In genomic region chr2:20592106-20593071, GRCh38 we compare ENCODE assay signal across 1 cellular context.
TF ChIP-seq lines count a peak whose summit lies in the region.

No MANE protein-coding gene starts in this region.

TF ChIP-seq in HepG2, 621 proteins besides CTCF, POLR2A, EP300 and RAD21 (continued from another document and continues in another):
- TF ChIP-seq ZNF484 (CRISPR knock-in tag; IDR thresholded peaks at IDR 0.05; ENCODE audit: borderline replicate concordance, low read depth) (no peak), ZNF496 (CRISPR knock-in tag; IDR thresholded peaks at IDR 0.05; ENCODE audit: insufficient replicate concordance) (no peak), ERF (CRISPR knock-in tag; IDR thresholded peaks at IDR 0.05) (peak; percentile 19; the same call in 1 of the 2 replicates), ZNF205 (CRISPR knock-in tag; IDR thresholded peaks at IDR 0.05) (no peak; the same call in 1 of the 2 replicates), TAF15 (IDR thresholded peaks at IDR 0.05; ENCODE audit: low read depth, low read length, poor library complexity, severe bottlenecking) (no peak), ZNF382 (CRISPR knock-in tag; IDR thresholded peaks at IDR 0.05; ENCODE audit: borderline replicate concordance) (no peak), PPARG (CRISPR knock-in tag; conservative IDR thresholded peaks at IDR 0.05) (0 out of 2 replicates have a peak, but pooled peaks have one; percentile 11), ZBTB1 (CRISPR knock-in tag; IDR thresholded peaks at IDR 0.05; ENCODE audit: borderline replicate concordance) (no peak), RCOR2 (CRISPR knock-in tag; IDR thresholded peaks at IDR 0.05) (no peak), NR1H2 (CRISPR knock-in tag; IDR thresholded peaks at IDR 0.05; ENCODE audit: borderline replicate concordance, low read depth) (no peak), JUNB (CRISPR knock-in tag; IDR thresholded peaks at IDR 0.05; ENCODE audit: borderline replicate concordance) (no peak), SRSF1 (optimal IDR thresholded peaks at IDR 0.05; ENCODE audit: low read depth, low read length) (peak; percentile 34), ZXDC (CRISPR knock-in tag; IDR thresholded peaks at IDR 0.05) (no peak; the same call in 1 of the 2 replicates), ZSCAN9 (CRISPR knock-in tag; IDR thresholded peaks at IDR 0.05; ENCODE audit: borderline replicate concordance) (0 out of 2 replicates have a peak, but pooled peaks have one; percentile 49), TOPORS (CRISPR knock-in tag; IDR thresholded peaks at IDR 0.05) (no peak), ISX (CRISPR knock-in tag; conservative IDR thresholded peaks at IDR 0.05) (no peak), IRX3 (CRISPR knock-in tag; IDR thresholded peaks at IDR 0.05; ENCODE audit: borderline replicate concordance, low read depth) (no peak), BCLAF1 (IDR thresholded peaks at IDR 0.05) (no peak), ZMYM3 (CRISPR knock-in tag; IDR thresholded peaks at IDR 0.05) (no peak), RBM22 (optimal IDR thresholded peaks at IDR 0.05; ENCODE audit: low read length) (peak; percentile 84), TBL1XR1 (IDR thresholded peaks at IDR 0.05; ENCODE audit: borderline replicate concordance, low read length, partially characterized antibody) (no peak)
- TF ChIP-seq, protein P1, sequence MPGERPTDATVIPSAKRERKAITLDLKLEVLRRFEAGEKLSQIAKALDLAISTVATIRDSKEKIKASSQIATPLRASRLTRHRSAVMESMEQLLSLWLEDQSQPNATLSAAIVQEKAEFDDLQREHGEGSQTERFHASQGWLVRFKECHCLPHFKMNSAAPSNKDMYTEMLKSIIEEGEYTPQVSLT (CRISPR knock-in tag; IDR thresholded peaks at IDR 0.05; ENCODE audit: borderline replicate concordance, low read depth): no peak
- TF ChIP-seq, protein P2, sequence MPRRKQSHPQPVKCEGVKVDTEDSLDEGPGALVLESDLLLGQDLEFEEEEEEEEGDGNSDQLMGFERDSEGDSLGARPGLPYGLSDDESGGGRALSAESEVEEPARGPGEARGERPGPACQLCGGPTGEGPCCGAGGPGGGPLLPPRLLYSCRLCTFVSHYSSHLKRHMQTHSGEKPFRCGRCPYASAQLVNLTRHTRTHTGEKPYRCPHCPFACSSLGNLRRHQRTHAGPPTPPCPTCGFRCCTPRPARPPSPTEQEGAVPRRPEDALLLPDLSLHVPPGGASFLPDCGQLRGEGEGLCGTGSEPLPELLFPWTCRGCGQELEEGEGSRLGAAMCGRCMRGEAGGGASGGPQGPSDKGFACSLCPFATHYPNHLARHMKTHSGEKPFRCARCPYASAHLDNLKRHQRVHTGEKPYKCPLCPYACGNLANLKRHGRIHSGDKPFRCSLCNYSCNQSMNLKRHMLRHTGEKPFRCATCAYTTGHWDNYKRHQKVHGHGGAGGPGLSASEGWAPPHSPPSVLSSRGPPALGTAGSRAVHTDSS (CRISPR knock-in tag; conservative IDR thresholded peaks at IDR 0.05): no peak
- TF ChIP-seq, protein P3, sequence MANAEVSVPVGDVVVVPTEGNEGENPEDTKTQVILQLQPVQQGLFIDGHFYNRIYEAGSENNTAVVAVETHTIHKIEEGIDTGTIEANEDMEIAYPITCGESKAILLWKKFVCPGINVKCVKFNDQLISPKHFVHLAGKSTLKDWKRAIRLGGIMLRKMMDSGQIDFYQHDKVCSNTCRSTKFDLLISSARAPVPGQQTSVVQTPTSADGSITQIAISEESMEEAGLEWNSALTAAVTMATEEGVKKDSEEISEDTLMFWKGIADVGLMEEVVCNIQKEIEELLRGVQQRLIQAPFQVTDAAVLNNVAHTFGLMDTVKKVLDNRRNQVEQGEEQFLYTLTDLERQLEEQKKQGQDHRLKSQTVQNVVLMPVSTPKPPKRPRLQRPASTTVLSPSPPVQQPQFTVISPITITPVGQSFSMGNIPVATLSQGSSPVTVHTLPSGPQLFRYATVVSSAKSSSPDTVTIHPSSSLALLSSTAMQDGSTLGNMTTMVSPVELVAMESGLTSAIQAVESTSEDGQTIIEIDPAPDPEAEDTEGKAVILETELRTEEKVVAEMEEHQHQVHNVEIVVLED (CRISPR knock-in tag; IDR thresholded peaks at IDR 0.05; ENCODE audit: borderline replicate concordance): no peak
- TF ChIP-seq, protein P4, sequence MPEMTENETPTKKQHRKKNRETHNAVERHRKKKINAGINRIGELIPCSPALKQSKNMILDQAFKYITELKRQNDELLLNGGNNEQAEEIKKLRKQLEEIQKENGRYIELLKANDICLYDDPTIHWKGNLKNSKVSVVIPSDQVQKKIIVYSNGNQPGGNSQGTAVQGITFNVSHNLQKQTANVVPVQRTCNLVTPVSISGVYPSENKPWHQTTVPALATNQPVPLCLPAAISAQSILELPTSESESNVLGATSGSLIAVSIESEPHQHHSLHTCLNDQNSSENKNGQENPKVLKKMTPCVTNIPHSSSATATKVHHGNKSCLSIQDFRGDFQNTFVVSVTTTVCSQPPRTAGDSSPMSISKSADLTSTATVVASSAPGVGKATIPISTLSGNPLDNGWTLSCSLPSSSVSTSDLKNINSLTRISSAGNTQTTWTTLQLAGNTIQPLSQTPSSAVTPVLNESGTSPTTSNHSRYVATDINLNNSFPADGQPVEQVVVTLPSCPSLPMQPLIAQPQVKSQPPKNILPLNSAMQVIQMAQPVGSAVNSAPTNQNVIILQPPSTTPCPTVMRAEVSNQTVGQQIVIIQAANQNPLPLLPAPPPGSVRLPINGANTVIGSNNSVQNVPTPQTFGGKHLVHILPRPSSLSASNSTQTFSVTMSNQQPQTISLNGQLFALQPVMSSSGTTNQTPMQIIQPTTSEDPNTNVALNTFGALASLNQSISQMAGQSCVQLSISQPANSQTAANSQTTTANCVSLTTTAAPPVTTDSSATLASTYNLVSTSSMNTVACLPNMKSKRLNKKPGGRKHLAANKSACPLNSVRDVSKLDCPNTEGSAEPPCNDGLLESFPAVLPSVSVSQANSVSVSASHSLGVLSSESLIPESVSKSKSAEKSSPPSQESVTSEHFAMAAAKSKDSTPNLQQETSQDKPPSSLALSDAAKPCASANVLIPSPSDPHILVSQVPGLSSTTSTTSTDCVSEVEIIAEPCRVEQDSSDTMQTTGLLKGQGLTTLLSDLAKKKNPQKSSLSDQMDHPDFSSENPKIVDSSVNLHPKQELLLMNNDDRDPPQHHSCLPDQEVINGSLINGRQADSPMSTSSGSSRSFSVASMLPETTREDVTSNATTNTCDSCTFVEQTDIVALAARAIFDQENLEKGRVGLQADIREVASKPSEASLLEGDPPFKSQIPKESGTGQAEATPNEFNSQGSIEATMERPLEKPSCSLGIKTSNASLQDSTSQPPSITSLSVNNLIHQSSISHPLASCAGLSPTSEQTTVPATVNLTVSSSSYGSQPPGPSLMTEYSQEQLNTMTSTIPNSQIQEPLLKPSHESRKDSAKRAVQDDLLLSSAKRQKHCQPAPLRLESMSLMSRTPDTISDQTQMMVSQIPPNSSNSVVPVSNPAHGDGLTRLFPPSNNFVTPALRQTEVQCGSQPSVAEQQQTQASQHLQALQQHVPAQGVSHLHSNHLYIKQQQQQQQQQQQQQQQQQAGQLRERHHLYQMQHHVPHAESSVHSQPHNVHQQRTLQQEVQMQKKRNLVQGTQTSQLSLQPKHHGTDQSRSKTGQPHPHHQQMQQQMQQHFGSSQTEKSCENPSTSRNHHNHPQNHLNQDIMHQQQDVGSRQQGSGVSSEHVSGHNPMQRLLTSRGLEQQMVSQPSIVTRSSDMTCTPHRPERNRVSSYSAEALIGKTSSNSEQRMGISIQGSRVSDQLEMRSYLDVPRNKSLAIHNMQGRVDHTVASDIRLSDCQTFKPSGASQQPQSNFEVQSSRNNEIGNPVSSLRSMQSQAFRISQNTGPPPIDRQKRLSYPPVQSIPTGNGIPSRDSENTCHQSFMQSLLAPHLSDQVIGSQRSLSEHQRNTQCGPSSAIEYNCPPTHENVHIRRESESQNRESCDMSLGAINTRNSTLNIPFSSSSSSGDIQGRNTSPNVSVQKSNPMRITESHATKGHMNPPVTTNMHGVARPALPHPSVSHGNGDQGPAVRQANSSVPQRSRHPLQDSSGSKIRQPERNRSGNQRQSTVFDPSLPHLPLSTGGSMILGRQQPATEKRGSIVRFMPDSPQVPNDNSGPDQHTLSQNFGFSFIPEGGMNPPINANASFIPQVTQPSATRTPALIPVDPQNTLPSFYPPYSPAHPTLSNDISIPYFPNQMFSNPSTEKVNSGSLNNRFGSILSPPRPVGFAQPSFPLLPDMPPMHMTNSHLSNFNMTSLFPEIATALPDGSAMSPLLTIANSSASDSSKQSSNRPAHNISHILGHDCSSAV (CRISPR knock-in tag; IDR thresholded peaks at IDR 0.05; ENCODE audit: borderline replicate concordance): no peak
- TF ChIP-seq, protein P5, sequence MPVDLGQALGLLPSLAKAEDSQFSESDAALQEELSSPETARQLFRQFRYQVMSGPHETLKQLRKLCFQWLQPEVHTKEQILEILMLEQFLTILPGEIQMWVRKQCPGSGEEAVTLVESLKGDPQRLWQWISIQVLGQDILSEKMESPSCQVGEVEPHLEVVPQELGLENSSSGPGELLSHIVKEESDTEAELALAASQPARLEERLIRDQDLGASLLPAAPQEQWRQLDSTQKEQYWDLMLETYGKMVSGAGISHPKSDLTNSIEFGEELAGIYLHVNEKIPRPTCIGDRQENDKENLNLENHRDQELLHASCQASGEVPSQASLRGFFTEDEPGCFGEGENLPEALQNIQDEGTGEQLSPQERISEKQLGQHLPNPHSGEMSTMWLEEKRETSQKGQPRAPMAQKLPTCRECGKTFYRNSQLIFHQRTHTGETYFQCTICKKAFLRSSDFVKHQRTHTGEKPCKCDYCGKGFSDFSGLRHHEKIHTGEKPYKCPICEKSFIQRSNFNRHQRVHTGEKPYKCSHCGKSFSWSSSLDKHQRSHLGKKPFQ (CRISPR knock-in tag; IDR thresholded peaks at IDR 0.05; ENCODE audit: insufficient replicate concordance): no peak
- TF ChIP-seq, protein P6, sequence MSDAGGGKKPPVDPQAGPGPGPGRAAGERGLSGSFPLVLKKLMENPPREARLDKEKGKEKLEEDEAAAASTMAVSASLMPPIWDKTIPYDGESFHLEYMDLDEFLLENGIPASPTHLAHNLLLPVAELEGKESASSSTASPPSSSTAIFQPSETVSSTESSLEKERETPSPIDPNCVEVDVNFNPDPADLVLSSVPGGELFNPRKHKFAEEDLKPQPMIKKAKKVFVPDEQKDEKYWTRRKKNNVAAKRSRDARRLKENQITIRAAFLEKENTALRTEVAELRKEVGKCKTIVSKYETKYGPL (CRISPR knock-in tag; IDR thresholded peaks at IDR 0.05): no peak
- TF ChIP-seq, protein P7, sequence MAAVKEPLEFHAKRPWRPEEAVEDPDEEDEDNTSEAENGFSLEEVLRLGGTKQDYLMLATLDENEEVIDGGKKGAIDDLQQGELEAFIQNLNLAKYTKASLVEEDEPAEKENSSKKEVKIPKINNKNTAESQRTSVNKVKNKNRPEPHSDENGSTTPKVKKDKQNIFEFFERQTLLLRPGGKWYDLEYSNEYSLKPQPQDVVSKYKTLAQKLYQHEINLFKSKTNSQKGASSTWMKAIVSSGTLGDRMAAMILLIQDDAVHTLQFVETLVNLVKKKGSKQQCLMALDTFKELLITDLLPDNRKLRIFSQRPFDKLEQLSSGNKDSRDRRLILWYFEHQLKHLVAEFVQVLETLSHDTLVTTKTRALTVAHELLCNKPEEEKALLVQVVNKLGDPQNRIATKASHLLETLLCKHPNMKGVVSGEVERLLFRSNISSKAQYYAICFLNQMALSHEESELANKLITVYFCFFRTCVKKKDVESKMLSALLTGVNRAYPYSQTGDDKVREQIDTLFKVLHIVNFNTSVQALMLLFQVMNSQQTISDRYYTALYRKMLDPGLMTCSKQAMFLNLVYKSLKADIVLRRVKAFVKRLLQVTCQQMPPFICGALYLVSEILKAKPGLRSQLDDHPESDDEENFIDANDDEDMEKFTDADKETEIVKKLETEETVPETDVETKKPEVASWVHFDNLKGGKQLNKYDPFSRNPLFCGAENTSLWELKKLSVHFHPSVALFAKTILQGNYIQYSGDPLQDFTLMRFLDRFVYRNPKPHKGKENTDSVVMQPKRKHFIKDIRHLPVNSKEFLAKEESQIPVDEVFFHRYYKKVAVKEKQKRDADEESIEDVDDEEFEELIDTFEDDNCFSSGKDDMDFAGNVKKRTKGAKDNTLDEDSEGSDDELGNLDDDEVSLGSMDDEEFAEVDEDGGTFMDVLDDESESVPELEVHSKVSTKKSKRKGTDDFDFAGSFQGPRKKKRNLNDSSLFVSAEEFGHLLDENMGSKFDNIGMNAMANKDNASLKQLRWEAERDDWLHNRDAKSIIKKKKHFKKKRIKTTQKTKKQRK (IDR thresholded peaks at IDR 0.05; ENCODE audit: low read length): no peak
